Comparison of ENCODE assay signal across 9 cellular contexts in the genomic region with DNA sequence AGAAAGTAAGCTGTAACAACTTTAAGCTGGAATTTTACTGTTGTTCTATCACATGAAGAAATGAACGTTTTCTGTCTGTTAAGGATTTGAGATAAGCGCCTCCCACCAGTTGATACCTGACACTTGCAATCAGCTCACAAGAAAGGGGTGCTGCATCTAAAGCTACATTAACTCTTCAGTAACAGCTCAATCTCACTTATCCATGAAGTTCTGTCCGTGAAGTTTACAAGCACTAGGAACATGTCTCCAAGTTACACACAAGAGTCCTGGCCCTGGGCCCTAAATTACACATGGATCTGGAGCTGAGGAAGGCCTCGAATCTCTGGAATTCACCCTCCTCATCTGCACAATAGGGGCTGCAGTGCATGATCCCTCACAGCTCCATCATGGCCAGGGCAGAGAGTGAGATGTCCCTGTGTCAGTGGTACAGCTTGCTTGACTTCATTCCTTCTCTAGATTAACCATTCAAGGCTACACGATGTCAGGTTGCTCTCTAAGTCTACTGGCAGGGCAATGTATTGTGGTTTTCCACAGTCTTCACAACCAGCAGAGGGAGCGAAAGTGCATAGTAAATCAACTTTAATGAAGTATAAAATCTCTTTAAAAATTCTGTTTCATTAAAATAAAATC.
DNase-seq lines count a peak whose midpoint lies in the region; ATAC-seq and TF ChIP-seq lines count a peak whose summit lies in the region.
"Had no signal": no experiment of that assay in that cellular context is flagged by ENCODE, and none has a peak within 500 bp of the region (broad histone marks: within the 10 kb centered on the region; RNA-seq: fewer than 3 reads in every experiment).

No MANE protein-coding gene starts in this region.

- BruUV-seq in Panc1 (replicated peaks; lab: Mats Ljungman, UMichigan) = no TSS peak

- in situ Hi-C loops in Panc1 (cut with HindIII; ENCODE audit: low pct_unique_long_range_greater_than_20kb, low sequenced_read_pairs) = no loop called here

- no peaks in the 10 kb centered on the region for H3K9me3 ChIP-seq in Panc1 (ENCODE audit: control insufficient read depth, insufficient read depth, low read depth, low read length)
- H3K9me3 ChIP-seq: BLaER1 had no signal

- H3K27ac ChIP-seq in Panc1 (ENCODE audit: low read length) = no peak overlapping the region
- H3K27ac ChIP-seq: BLaER1 had no signal

- ATAC-seq in Panc1 = peak; percentile 82
- no peak for ATAC-seq in GM21515 (IDR thresholded peaks at IDR 0.05; ENCODE audit: unreplicated experiment)

- peak; percentile 71 for TF ChIP-seq CTCF in Panc1 (IDR thresholded peaks at IDR 0.05)

- no peaks in the 10 kb centered on the region for H3K4me1 ChIP-seq in Panc1 (ENCODE audit: control insufficient read depth, insufficient read depth, low read length)
- H3K4me1 ChIP-seq: BLaER1 had no signal

- POLR2A ChIA-PET in Panc1 (lab: Charles Lee) = no interaction called here

- H3K36me3 ChIP-seq in Panc1 (ENCODE audit: control insufficient read depth, insufficient read depth, low read length) = no peaks in the 10 kb centered on the region
- H3K36me3 ChIP-seq: BLaER1 had no signal

- intact Hi-C loops in Panc1 (cut with micrococcal nuclease; ENCODE audit: unreplicated experiment) = no loop called here

- peak; percentile 24 for DNase-seq in DMS53 (lab: John Stamatoyannopoulos, UW)
- no peak for DNase-seq in DMS53 treated with DMSO at 0.1 percent for 48 hours (lab: John Stamatoyannopoulos, UW; ENCODE audit: unreplicated experiment)
- DNase-seq in Panc1 (ENCODE audit: low read depth, low spot score) = no peak
- DNase-seq in fibroblast of the conjunctiva (ENCODE audit: low read depth) = peak; percentile 37
- peak; percentile 18 for DNase-seq in smooth muscle cell of the brain vasculature (ENCODE audit: low read depth, low spot score)
- no peak for DNase-seq in activated T-cell treated with anti-CD3 and anti-CD28 coated beads, Interleukin-2, amount 50 U/mL, for 48 hours
- DNase-seq in NCI-H2029 treated with DMSO at 0.1 percent for 48 hours (lab: John Stamatoyannopoulos, UW) = no peak

- H3K27me3 ChIP-seq in Panc1 (ENCODE audit: control insufficient read depth, insufficient read depth, low read length) = no peaks in the 10 kb centered on the region
- H3K27me3 ChIP-seq: BLaER1 had no signal

- CTCF ChIA-PET in Panc1 (lab: Charles Lee) = no interaction called here

- no peak overlapping the region for H3K4me3 ChIP-seq in Panc1 (ENCODE audit: low read depth in 2 of 2, low read length in 2 of 2)
- H3K4me3 ChIP-seq: BLaER1 had no signal

Comparison
In these comparisons a context has a peak if more than half of its experiments do, and no peak if none do; other contexts are left out.
1. DNase-seq: peak in DMS53 (single experiment), fibroblast of the conjunctiva (single experiment) and smooth muscle cell of the brain vasculature (single experiment); none in DMS53 treated with DMSO at 0.1 percent for 48 hours (single experiment), Panc1 (single experiment), activated T-cell treated with anti-CD3 and anti-CD28 coated beads, Interleukin-2, amount 50 U/mL, for 48 hours (0 of 2) and NCI-H2029 treated with DMSO at 0.1 percent for 48 hours (single experiment).